13 cellular contexts compared by ENCODE assay signal in the genomic region with DNA sequence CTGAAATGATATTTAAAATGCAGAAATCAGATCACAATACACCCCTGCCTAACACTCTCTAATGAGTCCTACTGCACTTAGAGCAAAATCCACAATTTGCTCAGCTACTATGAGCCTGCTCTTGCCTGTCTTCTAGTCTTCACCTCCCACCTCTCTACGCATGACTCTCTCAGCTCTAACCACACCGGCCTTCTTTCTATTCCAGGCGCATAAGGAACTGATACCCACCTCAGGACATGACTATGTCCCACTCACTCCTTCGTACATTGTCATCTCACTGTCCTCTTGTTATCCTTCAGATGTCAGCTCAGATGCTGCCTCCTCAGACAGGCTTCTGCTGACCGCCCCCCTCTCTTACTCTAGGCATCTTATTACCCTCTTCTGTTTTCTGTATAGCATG.
DNase-seq lines count a peak whose midpoint lies in the region; ATAC-seq and TF ChIP-seq lines count a peak whose summit lies in the region.
"Had no signal": no experiment of that assay in that cellular context is flagged by ENCODE, and none has a peak within 500 bp of the region (broad histone marks: within the 10 kb centered on the region; RNA-seq: fewer than 3 reads in every experiment).

No MANE protein-coding gene starts in this region.

- no peak for TF ChIP-seq CTCF in GM10266 (IDR thresholded peaks at IDR 0.05; ENCODE audit: control insufficient read depth, insufficient read depth, low read depth, missing control alignments)

- CTCF ChIA-PET in activated CD4-positive, alpha-beta T cell treated with anti-CD3 and anti-CD28 coated beads for 36 hours (lab: Charles Lee), result no interaction called here

- DNase-seq in GM10266 (ENCODE audit: extremely low spot score) (peak; percentile 29), GM19240 (ENCODE audit: insufficient read length, low spot score) (peak; percentile 4), NCI-H2107 treated with DMSO at 0.1 percent for 48 hours (lab: John Stamatoyannopoulos, UW; ENCODE audit: unreplicated experiment) (no peak)
- DNase-seq in activated CD4-positive, alpha-beta T cell treated with anti-CD3 and anti-CD28 coated beads for 36 hours, result no peak
- DNase-seq: activated T-cell treated with anti-CD3 and anti-CD28 coated beads, Interleukin-2, amount 50 U/mL, for 48 hours; left lung; NCI-H1092 treated with DMSO at 0.1 percent for 48 hours; NCI-H748 treated with DMSO at 0.1 percent for 48 hours; transverse colon had no signal

- H3K27ac Mint-ChIP-seq in activated CD4-positive, alpha-beta T cell treated with anti-CD3 and anti-CD28 coated beads for 36 hours, result no peak overlapping the region
- no peak overlapping the region for H3K27ac Mint-ChIP-seq in activated T-helper 17 cell treated with anti-CD3 and anti-CD28 coated beads, Interleukin-2, amount 50 U/mL, for 72 hours

- POLR2A ChIA-PET in activated CD4-positive, alpha-beta T cell treated with anti-CD3 and anti-CD28 coated beads for 36 hours (lab: Charles Lee), result no interaction called here

- H3K36me3 Mint-ChIP-seq in activated CD4-positive, alpha-beta T cell treated with anti-CD3 and anti-CD28 coated beads for 36 hours (ENCODE audit: low read depth), result no peaks in the 10 kb centered on the region
- H3K36me3 Mint-ChIP-seq in activated T-helper 17 cell treated with anti-CD3 and anti-CD28 coated beads, Interleukin-2, amount 50 U/mL, for 72 hours (ENCODE audit: low read depth), result no peaks in the 10 kb centered on the region

- H3K4me3 Mint-ChIP-seq in activated CD4-positive, alpha-beta T cell treated with anti-CD3 and anti-CD28 coated beads for 36 hours, result no peak overlapping the region
- no peak overlapping the region for H3K4me3 Mint-ChIP-seq in activated T-helper 17 cell treated with anti-CD3 and anti-CD28 coated beads, Interleukin-2, amount 50 U/mL, for 72 hours

- intact Hi-C loops in activated CD4-positive, alpha-beta T cell treated with anti-CD3 and anti-CD28 coated beads for 36 hours (cut with DNase I, micrococcal nuclease), result no loop called here

- no peaks in the 10 kb centered on the region for H3K4me1 Mint-ChIP-seq in activated CD4-positive, alpha-beta T cell treated with anti-CD3 and anti-CD28 coated beads for 36 hours
- no peaks in the 10 kb centered on the region for H3K4me1 Mint-ChIP-seq in activated T-helper 17 cell treated with anti-CD3 and anti-CD28 coated beads, Interleukin-2, amount 50 U/mL, for 72 hours

- peak; percentile 89 for ATAC-seq in HG02571 (IDR thresholded peaks at IDR 0.05; ENCODE audit: unreplicated experiment)
- ATAC-seq in HG03378 (IDR thresholded peaks at IDR 0.05; ENCODE audit: unreplicated experiment), result peak; percentile 99
- ATAC-seq in GM18520 (IDR thresholded peaks at IDR 0.05; ENCODE audit: unreplicated experiment), result no peak
- ATAC-seq in activated CD4-positive, alpha-beta T cell treated with anti-CD3 and anti-CD28 coated beads for 36 hours, result no peak
- ATAC-seq in activated T-helper 17 cell treated with anti-CD3 and anti-CD28 coated beads, Interleukin-2, amount 50 U/mL, for 72 hours (replicated peaks), result no peak
- ATAC-seq: left lung had no signal

- H3K9me3 Mint-ChIP-seq in activated CD4-positive, alpha-beta T cell treated with anti-CD3 and anti-CD28 coated beads for 36 hours (ENCODE audit: low read depth), result peaks cover 10% of the 10 kb centered on the region
- peaks cover 26% of the 10 kb centered on the region for H3K9me3 Mint-ChIP-seq in activated T-helper 17 cell treated with anti-CD3 and anti-CD28 coated beads, Interleukin-2, amount 50 U/mL, for 72 hours

- H3K27me3 Mint-ChIP-seq in activated CD4-positive, alpha-beta T cell treated with anti-CD3 and anti-CD28 coated beads for 36 hours, result no peaks in the 10 kb centered on the region
- H3K27me3 Mint-ChIP-seq in activated T-helper 17 cell treated with anti-CD3 and anti-CD28 coated beads, Interleukin-2, amount 50 U/mL, for 72 hours, result no peaks in the 10 kb centered on the region

Comparison
In these comparisons a context has a peak if more than half of its experiments do, and no peak if none do; other contexts are left out.
1. DNase-seq: peak in GM10266 (single experiment) and GM19240 (single experiment); none in activated CD4-positive, alpha-beta T cell treated with anti-CD3 and anti-CD28 coated beads for 36 hours (single experiment) and NCI-H2107 treated with DMSO at 0.1 percent for 48 hours (single experiment).
2. ATAC-seq: peak in HG02571 (single experiment) and HG03378 (single experiment); none in GM18520 (single experiment), activated CD4-positive, alpha-beta T cell treated with anti-CD3 and anti-CD28 coated beads for 36 hours (single experiment) and activated T-helper 17 cell treated with anti-CD3 and anti-CD28 coated beads, Interleukin-2, amount 50 U/mL, for 72 hours (single experiment).